ENCODE assay signal across 16 cellular contexts in genomic region chr14:60642790-60643397, GRCh38. TPM values are rescaled to one million over a fixed set of nuclear protein-coding genes. Genes with fewer than 3 reads are reported as not detected.
DNase-seq lines count a peak whose midpoint lies in the region; ATAC-seq and TF ChIP-seq lines count a peak whose summit lies in the region.
"Had no signal": no experiment of that assay in that cellular context is flagged by ENCODE, and none has a peak within 500 bp of the region (broad histone marks: within the 10 kb centered on the region; RNA-seq: fewer than 3 reads in every experiment).

No MANE protein-coding gene starts in this region.

- H3K9ac ChIP-seq in smooth muscle cell (ENCODE audit: low read depth): no peak overlapping the region
- H3K9ac ChIP-seq: KMS-11 had no signal

- TF ChIP-seq CTCF in RWPE2 (IDR thresholded peaks at IDR 0.05; ENCODE audit: poor library complexity, severe bottlenecking) (no peak), smooth muscle cell (IDR thresholded peaks at IDR 0.05; ENCODE audit: borderline replicate concordance, insufficient read depth, poor library complexity, severe bottlenecking) (no peak)

- 4% methylated on average over 34 of the region's 34 CpGs for WGBS in smooth muscle cell (ENCODE audit: low lambda C conversion rate)

- intact Hi-C loops in posterior vena cava (cut with DNase I): no loop called here

- H3K4me2 ChIP-seq in smooth muscle cell: peak overlapping the region; percentile 71
- H3K4me2 ChIP-seq: KMS-11 had no signal

- H3K4me3 ChIP-seq in RWPE2 (ENCODE audit: severe bottlenecking) (no peak overlapping the region), iPS-18c (ENCODE audit: insufficient read depth, low read depth, low read length) (peak overlapping the region; percentile 34; the same call in 1 of the 2 replicates), smooth muscle cell (peak overlapping the region; percentile 11)
- H3K4me3 ChIP-seq: left lung, upper lobe of left lung had no signal

- in situ Hi-C loops in KBM-7 (cut with MboI; ENCODE audit: low pct_unique_long_range_greater_than_20kb, low sequenced_read_pairs): loop anchor here (25.0 kb wide), 2 partner anchors 344 to 594 kb away; partner anchors contain the start of genes SLC38A6 and TRMT5

- peaks cover 32% of the 10 kb centered on the region for H3K4me1 Mint-ChIP-seq in activated CD8-positive, alpha-beta memory T cell treated with anti-CD3 and anti-CD28 coated beads, Interleukin-2, amount 10 ng/mL, durations not matched to agents 7 days and 5 days

- H3K4me1 ChIP-seq in RWPE2 (ENCODE audit: insufficient read depth, poor library complexity, severe bottlenecking) (no peaks in the 10 kb centered on the region), smooth muscle cell (ENCODE audit: low read depth) (peaks cover 13% of the 10 kb centered on the region)

- no peak overlapping the region for H3K27ac Mint-ChIP-seq in activated CD8-positive, alpha-beta memory T cell treated with anti-CD3 and anti-CD28 coated beads, Interleukin-2, amount 10 ng/mL, durations not matched to agents 7 days and 5 days

- no peak overlapping the region for H3K27ac ChIP-seq in RWPE2 (ENCODE audit: poor library complexity, severe bottlenecking)
- H3K27ac ChIP-seq in smooth muscle cell (ENCODE audit: low read depth): no peak overlapping the region
- H3K27ac ChIP-seq: KMS-11, left lung, upper lobe of left lung had no signal

- H3K27me3 ChIP-seq in RWPE2 (ENCODE audit: insufficient read depth, poor library complexity, severe bottlenecking) (no peaks in the 10 kb centered on the region), smooth muscle cell (ENCODE audit: low read depth) (peaks cover 98% of the 10 kb centered on the region)

- H3K27me3 Mint-ChIP-seq in activated CD8-positive, alpha-beta memory T cell treated with anti-CD3 and anti-CD28 coated beads, Interleukin-2, amount 10 ng/mL, durations not matched to agents 7 days and 5 days: peaks cover 97% of the 10 kb centered on the region

- no peaks in the 10 kb centered on the region for H4K20me1 ChIP-seq in smooth muscle cell (ENCODE audit: low read depth)

- no peak overlapping the region for H3K4me3 Mint-ChIP-seq in activated CD8-positive, alpha-beta memory T cell treated with anti-CD3 and anti-CD28 coated beads, Interleukin-2, amount 10 ng/mL, durations not matched to agents 7 days and 5 days

- peaks cover 4% of the 10 kb centered on the region for H3K36me3 Mint-ChIP-seq in activated CD8-positive, alpha-beta memory T cell treated with anti-CD3 and anti-CD28 coated beads, Interleukin-2, amount 10 ng/mL, durations not matched to agents 7 days and 5 days

- no peaks in the 10 kb centered on the region for H3K9me3 Mint-ChIP-seq in activated CD8-positive, alpha-beta memory T cell treated with anti-CD3 and anti-CD28 coated beads, Interleukin-2, amount 10 ng/mL, durations not matched to agents 7 days and 5 days (ENCODE audit: low read depth)

- DNase-seq in activated CD8-positive, alpha-beta memory T cell treated with anti-CD3 and anti-CD28 coated beads, Interleukin-2, amount 10 ng/mL, durations not matched to agents 7 days and 5 days: no peak
- DNase-seq in activated CD8-positive, alpha-beta memory T cell treated with anti-CD3 and anti-CD28 coated beads for 24 hours: no peak
- peak; percentile 64 for DNase-seq in RWPE2 (ENCODE audit: low spot score)
- no peak for DNase-seq in smooth muscle cell (lab: John Stamatoyannopoulos, UW; ENCODE audit: unreplicated experiment)
- DNase-seq in posterior vena cava (ENCODE audit: low spot score): no peak
- no peak for DNase-seq in KBM-7
- DNase-seq in DMS79 treated with DMSO at 0.1 percent for 48 hours (lab: John Stamatoyannopoulos, UW): no peak
- DNase-seq: dorsolateral prefrontal cortex, foreskin melanocyte, NCI-H2081, SW 1271 had no signal

- H3F3A ChIP-seq in smooth muscle cell (ENCODE audit: low read depth): no peaks in the 10 kb centered on the region

- no peak overlapping the region for H2AFZ ChIP-seq in smooth muscle cell (ENCODE audit: low read depth)

- CTCF ChIA-PET in activated CD8-positive, alpha-beta memory T cell treated with anti-CD3 and anti-CD28 coated beads, Interleukin-2, amount 10 ng/mL, durations not matched to agents 7 days and 5 days (lab: Charles Lee): interaction anchor here (0.8 to 3.4 kb wide), 5 partner anchors 14 to 616 kb away, joined by 3 to 13 read pairs (median 3); partner anchors contain the start of genes SLC38A6 and TRMT5

- no peaks in the 10 kb centered on the region for H3K79me2 ChIP-seq in smooth muscle cell (ENCODE audit: low read depth)

- peak; percentile 20 for ATAC-seq in activated CD8-positive, alpha-beta memory T cell treated with anti-CD3 and anti-CD28 coated beads, Interleukin-2, amount 10 ng/mL, durations not matched to agents 7 days and 5 days
- ATAC-seq in RWPE2 (ENCODE audit: low read depth): no peak

- no peaks in the 10 kb centered on the region for H3K9me3 ChIP-seq in RWPE2 (ENCODE audit: severe bottlenecking)
- H3K9me3 ChIP-seq in iPS-18c (ENCODE audit: control insufficient read depth, insufficient read depth, low read length): no peaks in the 10 kb centered on the region
- H3K9me3 ChIP-seq in smooth muscle cell (replicated peaks; ENCODE audit: low read depth): no peaks in the 10 kb centered on the region
- H3K9me3 ChIP-seq: left lung, upper lobe of left lung had no signal

- H3K36me3 ChIP-seq in RWPE2 (ENCODE audit: low read depth): peaks cover 14% of the 10 kb centered on the region
- no peaks in the 10 kb centered on the region for H3K36me3 ChIP-seq in smooth muscle cell (ENCODE audit: low read depth)
- H3K36me3 ChIP-seq: left lung, upper lobe of left lung had no signal

RNA-seq across cellular contexts. Expression of gene SIX1, which starts 6.4 kb away (rescaled TPM):
- total RNA-seq in activated CD8-positive, alpha-beta memory T cell treated with anti-CD3 and anti-CD28 coated beads, Interleukin-2, amount 10 ng/mL, durations not matched to agents 7 days and 5 days: under 1 TPM; 0.47 to 0.89 TPM
- total RNA-seq in smooth muscle cell (0.54 TPM in 1 of 2 replicates, not detected in the other), posterior vena cava (1 to 10 TPM; 4.3 TPM)
- polyA plus RNA-seq in smooth muscle cell: not detected in 2 replicates
- total RNA-seq: H7 had no signal
